ENCODE assay signal across 9 cellular contexts in the genomic region with DNA sequence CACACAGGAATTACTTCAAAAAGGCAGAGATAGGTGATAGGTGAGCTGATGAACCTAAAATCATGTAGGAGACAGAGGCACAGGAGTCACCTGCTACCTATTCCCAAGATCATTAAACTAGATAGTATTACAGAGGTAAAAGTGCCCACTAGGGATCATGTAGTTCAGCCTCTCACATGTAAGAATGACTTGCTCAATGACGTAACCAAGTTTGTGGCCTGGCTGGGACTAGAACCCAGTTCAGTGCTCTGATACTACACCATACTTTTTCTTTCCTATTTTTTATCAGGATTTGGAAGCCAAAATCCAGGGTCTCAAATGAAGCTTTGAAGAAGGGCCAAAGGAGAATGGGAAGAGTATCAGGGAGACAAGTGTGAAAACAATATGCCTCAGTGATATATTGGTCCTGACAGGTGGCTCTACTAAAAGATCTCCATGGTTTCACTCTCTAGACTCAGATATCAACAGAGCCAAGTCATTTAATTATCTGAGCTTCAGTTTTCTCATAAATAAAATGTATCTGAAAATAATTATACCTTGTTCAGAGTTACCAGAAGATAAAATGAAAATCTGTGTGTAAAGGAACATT.
A peak's percentile ranks its signal among the peaks of the same experiment; 100 is the strongest.
DNase-seq lines count a peak whose midpoint lies in the region; ATAC-seq and TF ChIP-seq lines count a peak whose summit lies in the region.
"Had no signal": no experiment of that assay in that cellular context is flagged by ENCODE, and none has a peak within 500 bp of the region (broad histone marks: within the 10 kb centered on the region; RNA-seq: fewer than 3 reads in every experiment).

No MANE protein-coding gene starts in this region.

- H3K9me3 ChIP-seq in lower lobe of right lung (no peaks in the 10 kb centered on the region), tibial artery (no peaks in the 10 kb centered on the region)

- H3K4me3 ChIP-seq in NB4 (ENCODE audit: low read depth, low read length) (no peak overlapping the region), lower lobe of right lung (no peak overlapping the region), tibial artery (no peak overlapping the region)

- H3K27ac ChIP-seq in cingulate gyrus (ENCODE audit: low read depth, low read length): peak overlapping the region; percentile 24
- H3K27ac ChIP-seq in lower lobe of right lung: peak overlapping the region; percentile 84
- peak overlapping the region; percentile 86 to 90 for H3K27ac ChIP-seq in tibial artery

- ATAC-seq in lower lobe of right lung (peak; percentile 38 to 57), GM18858 (IDR thresholded peaks at IDR 0.05; ENCODE audit: unreplicated experiment) (no peak)

- peak; percentile 19 for DNase-seq in NB4 (ENCODE audit: low read depth)
- DNase-seq in lower lobe of right lung: no peak
- DNase-seq in tibial artery: peak in 1 of 2 donors; percentile 42
- DNase-seq in NCI-H2107 (lab: John Stamatoyannopoulos, UW): no peak
- no peak for DNase-seq in Ammon's horn (ENCODE audit: low spot score)
- DNase-seq in stimulated activated CD8-positive, alpha-beta memory T cell treated with anti-CD3 and anti-CD28 coated beads, Interleukin-4, amount 100 ng/mL, for 48 hours: no peak
- DNase-seq: RPMI8226 had no signal

- H3K27me3 ChIP-seq in lower lobe of right lung (ENCODE audit: low read depth) (no peaks in the 10 kb centered on the region), tibial artery (no peaks in the 10 kb centered on the region)

- H3K36me3 ChIP-seq in lower lobe of right lung (peaks cover 6% of the 10 kb centered on the region), tibial artery (peaks cover 6 to 13% (median 9%) of the 10 kb centered on the region in 3 donors)

- intact Hi-C loops in lower lobe of right lung (cut with DNase I) (no loop called here), tibial artery (cut with DNase I; ENCODE audit: low total_unique reads) (loop anchor here (10.0 kb wide), 1 partner anchor 54 kb away; no protein-coding TSS in a partner anchor)

- TF ChIP-seq CTCF in NB4 (IDR thresholded peaks at IDR 0.05; ENCODE audit: low read depth, low read length): no peak
- no peak for TF ChIP-seq CTCF in lower lobe of right lung (IDR thresholded peaks at IDR 0.05)
- peak in 1 of 2 experiments; percentile 18 for TF ChIP-seq CTCF in tibial artery (IDR thresholded peaks at IDR 0.05)

- TF ChIP-seq POLR2A in NB4 (IDR thresholded peaks at IDR 0.05; ENCODE audit: extremely low read depth, insufficient read length): no peak

- H3K4me1 ChIP-seq in lower lobe of right lung (peaks cover 30% of the 10 kb centered on the region), tibial artery (peaks cover 0 to 50% (median 33%) of the 10 kb centered on the region in 4 donors)

Comparison
In these comparisons a context has a peak if more than half of its experiments do, and no peak if none do; other contexts are left out.
1. H3K27ac ChIP-seq: peak in every context shown above with its lines; median percentile 88 in tibial artery; 84 in lower lobe of right lung; 24 in cingulate gyrus.